22 cellular contexts compared by ENCODE assay signal in genomic region chr3:185400866-185401265, GRCh38.
"Had no signal": no experiment of that assay in that cellular context is flagged by ENCODE, and none has a peak within 500 bp of the region (broad histone marks: within the 10 kb centered on the region; RNA-seq: fewer than 3 reads in every experiment).

No MANE protein-coding gene starts in this region.

- ATAC-seq: activated CD8-positive, alpha-beta memory T cell treated with anti-CD3 and anti-CD28 coated beads, Interleukin-2, amount 10 ng/mL, durations not matched to agents 7 days and 5 days; activated CD8-positive, alpha-beta T cell treated with anti-CD3 and anti-CD28 coated beads for 36 hours; left lung; naive thymus-derived CD8-positive, alpha-beta T cell had no signal

- H3K36me3 ChIP-seq: left lung, prostate gland, right atrium auricular region, spleen, thoracic aorta, vagina had no signal

- H3K4me3 ChIP-seq: coronary artery, left lung, lung, prostate gland, right atrium auricular region, spleen, thoracic aorta, vagina had no signal

- H3K27ac ChIP-seq: coronary artery, left lung, prostate gland, right atrium auricular region, spleen, thoracic aorta, vagina, VCaP had no signal

- H3K27me3 ChIP-seq: left lung, right atrium auricular region, spleen, vagina had no signal

- H3K4me1 ChIP-seq: prostate gland had no signal

- H3K9me3 ChIP-seq: left lung, prostate gland, right atrium auricular region, spleen, thoracic aorta, vagina had no signal

- DNase-seq: activated CD4-positive, alpha-beta T cell treated with anti-CD3 and anti-CD28 coated beads, Interleukin-2, amount 10 ng/mL, durations not matched to agents 7 days and 5 days; activated CD4-positive, CD25-positive, alpha-beta regulatory T cell treated with anti-CD3 and anti-CD28 coated beads, Interleukin-2, amount 50 U/mL, for 72 hours; activated CD8-positive, alpha-beta memory T cell treated with anti-CD3 and anti-CD28 coated beads, Interleukin-2, amount 10 ng/mL, durations not matched to agents 7 days and 5 days; activated CD8-positive, alpha-beta T cell treated with anti-CD3 and anti-CD28 coated beads for 36 hours; activated effector memory CD4-positive, alpha-beta T cell treated with anti-CD3 and anti-CD28 coated beads, Interleukin-2, amount 50 U/mL, for 16 hours; activated naive CD4-positive, alpha-beta T cell treated with anti-CD3 and anti-CD28 coated beads, Interleukin-2, amount 10 ng/mL, durations not matched to agents 7 days and 5 days; activated T-cell treated with anti-CD3 and anti-CD28 coated beads for 4 hours; amygdala; cerebellar nuclear complex; endodermal cell; left lung; naive thymus-derived CD8-positive, alpha-beta T cell; spleen; stimulated activated CD4-positive, alpha-beta T cell treated with anti-CD3 and anti-CD28 coated beads, Interleukin-4, amount 100 ng/mL, for 1 hour; stimulated activated naive CD4-positive, alpha-beta T cell had no signal
